In the genomic region with DNA sequence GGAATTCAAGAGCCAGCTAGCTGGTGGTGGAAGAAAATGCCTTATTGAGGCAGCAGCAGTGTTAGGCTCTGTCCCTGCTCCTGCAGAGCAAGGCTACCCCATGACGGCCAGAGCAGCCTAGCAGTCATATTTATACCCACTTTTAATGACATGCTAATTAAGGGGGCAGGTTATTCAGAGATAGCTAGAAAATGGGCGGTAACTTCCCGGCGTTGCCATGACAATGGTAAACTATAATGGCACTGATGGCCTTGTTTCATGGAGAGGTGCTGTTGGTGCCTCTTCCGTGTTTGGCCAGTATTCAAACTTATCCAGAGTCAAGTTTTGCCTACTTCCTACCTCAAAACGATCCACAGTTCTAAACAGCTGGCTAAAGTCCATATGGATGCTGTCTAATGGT, we compare ENCODE assay signal across 1 cellular context.
TF ChIP-seq lines count a peak whose summit lies in the region.

No MANE protein-coding gene starts in this region.

TF ChIP-seq in H1, 55 proteins besides CTCF, POLR2A, EP300 and RAD21:
- TF ChIP-seq POLR2AphosphoS5 (IDR thresholded peaks at IDR 0.05; ENCODE audit: low read depth, low read length) (no peak), BCL11A (IDR thresholded peaks at IDR 0.05; ENCODE audit: low read depth in 2 of 2, low read length in 2 of 2) (no peak), TBP (IDR thresholded peaks at IDR 0.05; ENCODE audit: low read depth, low read length) (no peak), SRF (IDR thresholded peaks at IDR 0.05; ENCODE audit: low read depth, low read length) (no peak), JUND (IDR thresholded peaks at IDR 0.05; ENCODE audit: low read length) (no peak), SAP30 (IDR thresholded peaks at IDR 0.05; ENCODE audit: insufficient read depth, insufficient replicate concordance, low read length) (no peak), CHD1 (IDR thresholded peaks at IDR 0.05; ENCODE audit: low read depth, low read length) (no peak), SIX5 (IDR thresholded peaks at IDR 0.05; ENCODE audit: low read depth, low read length) (no peak), EZH2 (IDR thresholded peaks at IDR 0.05; ENCODE audit: low read depth, low read length, severe bottlenecking) (no peak), CREB1 (IDR thresholded peaks at IDR 0.05) (no peak), POU5F1 (IDR thresholded peaks at IDR 0.05; ENCODE audit: low read depth, low read length) (no peak), JUN (IDR thresholded peaks at IDR 0.05; ENCODE audit: low read depth, low read length) (no peak), EGR1 (IDR thresholded peaks at IDR 0.05; ENCODE audit: borderline replicate concordance, low read depth, low read length) (no peak), GABPA (IDR thresholded peaks at IDR 0.05; ENCODE audit: borderline replicate concordance, insufficient read depth, low read length) (no peak), MAFK (IDR thresholded peaks at IDR 0.05; ENCODE audit: low read depth, low read length) (no peak), SUZ12 (IDR thresholded peaks at IDR 0.05; ENCODE audit: low read length) (no peak), CBX5 (IDR thresholded peaks at IDR 0.05; ENCODE audit: low read depth, low read length) (no peak), KDM4A (IDR thresholded peaks at IDR 0.05; ENCODE audit: low read depth, low read length, severe bottlenecking) (no peak), YY1 (IDR thresholded peaks at IDR 0.05; ENCODE audit: low read depth, low read length) (no peak)
- TF ChIP-seq, protein P1, sequence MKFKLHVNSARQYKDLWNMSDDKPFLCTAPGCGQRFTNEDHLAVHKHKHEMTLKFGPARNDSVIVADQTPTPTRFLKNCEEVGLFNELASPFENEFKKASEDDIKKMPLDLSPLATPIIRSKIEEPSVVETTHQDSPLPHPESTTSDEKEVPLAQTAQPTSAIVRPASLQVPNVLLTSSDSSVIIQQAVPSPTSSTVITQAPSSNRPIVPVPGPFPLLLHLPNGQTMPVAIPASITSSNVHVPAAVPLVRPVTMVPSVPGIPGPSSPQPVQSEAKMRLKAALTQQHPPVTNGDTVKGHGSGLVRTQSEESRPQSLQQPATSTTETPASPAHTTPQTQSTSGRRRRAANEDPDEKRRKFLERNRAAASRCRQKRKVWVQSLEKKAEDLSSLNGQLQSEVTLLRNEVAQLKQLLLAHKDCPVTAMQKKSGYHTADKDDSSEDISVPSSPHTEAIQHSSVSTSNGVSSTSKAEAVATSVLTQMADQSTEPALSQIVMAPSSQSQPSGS (IDR thresholded peaks at IDR 0.05; ENCODE audit: low read length): no peak
